Comparison of ENCODE assay signal across 20 cellular contexts in the genomic region with DNA sequence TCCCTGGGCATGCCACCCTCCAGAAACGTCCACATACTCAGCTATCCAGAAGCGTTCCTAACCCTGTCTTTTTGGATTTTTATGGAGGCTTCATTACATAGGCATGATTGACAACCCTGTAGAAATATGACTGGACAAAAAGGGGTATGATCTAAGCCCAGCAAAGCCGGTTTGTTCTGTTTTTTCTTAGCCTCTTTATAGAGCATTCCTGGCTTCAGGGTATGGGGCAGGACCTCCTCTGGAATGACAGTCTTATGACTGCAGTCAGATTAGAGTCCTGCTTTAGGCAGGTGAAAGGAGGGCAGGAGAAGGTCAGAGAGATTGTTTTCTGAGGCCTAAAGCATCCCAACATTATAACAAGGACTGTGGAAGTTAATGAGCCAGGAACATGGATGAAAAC.
DNase-seq lines count a peak whose midpoint lies in the region; TF ChIP-seq lines count a peak whose summit lies in the region.
"Had no signal": no experiment of that assay in that cellular context is flagged by ENCODE, and none has a peak within 500 bp of the region (broad histone marks: within the 10 kb centered on the region; RNA-seq: fewer than 3 reads in every experiment).

No MANE protein-coding gene starts in this region.

- peak; percentile 54 for DNase-seq in SIG-M5 treated with dmso at 0.1 percent for 504 hours (lab: John Stamatoyannopoulos, UW; ENCODE audit: unreplicated experiment)
- DNase-seq in SIG-M5 (lab: John Stamatoyannopoulos, UW) = no peak
- peak; percentile 79 for DNase-seq in LNCaP clone FGC (ENCODE audit: low read depth)
- peak; percentile 20 for DNase-seq in hepatocyte (ENCODE audit: low spot score)
- DNase-seq in retinal pigment epithelial cell (ENCODE audit: low read depth) = peak; percentile 29
- DNase-seq in NCI-H1694 treated with DMSO at 0.1 percent for 48 hours (lab: John Stamatoyannopoulos, UW) = no peak
- no peak for DNase-seq in Kasumi-1 (lab: John Stamatoyannopoulos, UW)
- DNase-seq in NCI-H187 (lab: John Stamatoyannopoulos, UW) = no peak
- DNase-seq: activated CD4-positive, alpha-beta T cell treated with anti-CD3 and anti-CD28 coated beads, Interleukin-2, amount 10 ng/mL, durations not matched to agents 7 days and 5 days; activated gamma-delta T cell treated with Interleukin-2 at 50 U/mL for 16 hours; activated T-cell treated with anti-CD3 and anti-CD28 coated beads, Interleukin-2, amount 50 U/mL, for 24 hours; CD4-positive, alpha-beta T cell; dorsolateral prefrontal cortex; GDM1; H7; NCI-H1105 treated with DMSO at 0.1 percent for 48 hours; NCI-H2107; Right ventricle myocardium superior; stimulated activated naive CD4-positive, alpha-beta T cell treated with Interleukin-2 at 50 U/mL for 16 hours; uterus had no signal

- H2AFZ ChIP-seq in hepatocyte = no peak overlapping the region

- H3K27me3 ChIP-seq in hepatocyte = no peaks in the 10 kb centered on the region
- H3K27me3 ChIP-seq: dorsolateral prefrontal cortex, uterus had no signal

- no peak overlapping the region for H3K4me2 ChIP-seq in hepatocyte

- H3K4me1 ChIP-seq in hepatocyte (ENCODE audit: insufficient read depth) = peaks cover 6% of the 10 kb centered on the region
- H3K4me1 ChIP-seq: uterus had no signal

- no peaks in the 10 kb centered on the region for H3K9me2 ChIP-seq in hepatocyte (replicated peaks; ENCODE audit: insufficient read depth)

- WGBS in hepatocyte (ENCODE audit: low lambda C conversion rate, missing lambda C conversion rate) = 52% methylated on average over 3 of the region's 3 CpGs

- H4K20me1 ChIP-seq in hepatocyte (ENCODE audit: insufficient read depth, poor library complexity, severe bottlenecking) = no peaks in the 10 kb centered on the region

- no peaks in the 10 kb centered on the region for H3K79me2 ChIP-seq in hepatocyte

- H3K9me3 ChIP-seq in hepatocyte (ENCODE audit: low read depth) = no peaks in the 10 kb centered on the region
- H3K9me3 ChIP-seq: uterus had no signal

- H3K4me3 ChIP-seq in LNCaP clone FGC (ENCODE audit: low read depth, low read length) (no peak overlapping the region), hepatocyte (no peak overlapping the region), retinal pigment epithelial cell (ENCODE audit: low read length) (no peak overlapping the region)
- H3K4me3 ChIP-seq: dorsolateral prefrontal cortex, uterus had no signal

- no peak for TF ChIP-seq CTCF in LNCaP clone FGC (IDR thresholded peaks at IDR 0.05; ENCODE audit: control insufficient read depth, extremely low read depth, insufficient read depth)
- TF ChIP-seq CTCF in hepatocyte (IDR thresholded peaks at IDR 0.05; ENCODE audit: poor library complexity) = no peak
- TF ChIP-seq CTCF in retinal pigment epithelial cell (conservative IDR thresholded peaks at IDR 0.05; ENCODE audit: low read depth, low read length) = no peak

- H3K27ac ChIP-seq in hepatocyte = no peak overlapping the region
- H3K27ac ChIP-seq: uterus had no signal

- H3K36me3 ChIP-seq in hepatocyte (replicated peaks; ENCODE audit: insufficient read depth, low read depth) = no peaks in the 10 kb centered on the region
- H3K36me3 ChIP-seq: uterus had no signal

Comparison
In these comparisons a context has a peak if more than half of its experiments do, and no peak if none do; other contexts are left out.
1. DNase-seq: peak in SIG-M5 treated with dmso at 0.1 percent for 504 hours (single experiment), LNCaP clone FGC (single experiment), hepatocyte (single experiment) and retinal pigment epithelial cell (single experiment); none in SIG-M5 (single experiment), NCI-H1694 treated with DMSO at 0.1 percent for 48 hours (single experiment), Kasumi-1 (0 of 2) and NCI-H187 (0 of 2).